Comparison of ENCODE assay signal across 1 cellular context in genomic region chr7:107025449-107026103, GRCh38.
TF ChIP-seq lines count a peak whose summit lies in the region.

No MANE protein-coding gene starts in this region.

TF ChIP-seq in K562, 482 proteins besides CTCF, POLR2A, EP300 and RAD21 (continued from another document and continues in another):
- TF ChIP-seq ZBTB40 (IDR thresholded peaks at IDR 0.05) (0 out of 2 replicates have a peak, but pooled peaks have one; percentile 56), ZBTB40 (CRISPR knock-in tag; IDR thresholded peaks at IDR 0.05) (no peak), ATF2 (CRISPR knock-in tag; IDR thresholded peaks at IDR 0.05) (no peak), CBX5 (IDR thresholded peaks at IDR 0.05; ENCODE audit: borderline replicate concordance, low read depth) (no peak), ZNF507 (tag; conservative IDR thresholded peaks at IDR 0.05) (no peak), YY1 (IDR thresholded peaks at IDR 0.05; ENCODE audit: borderline replicate concordance in 1 of 3, control insufficient read depth in 1 of 3, extremely low read depth in 1 of 3, insufficient read depth in 3 of 3, insufficient read length in 1 of 3, insufficient replicate concordance in 2 of 3, low read depth in 1 of 3, low read length in 2 of 3) (no peak), ARID3A (IDR thresholded peaks at IDR 0.05; ENCODE audit: borderline replicate concordance, low read depth, low read length) (peak; percentile 78), AFF4 (CRISPR knock-in tag; IDR thresholded peaks at IDR 0.05) (no peak), SMARCB1 (IDR thresholded peaks at IDR 0.05; ENCODE audit: insufficient read length, low read depth) (peak; percentile 70), HDAC6 (IDR thresholded peaks at IDR 0.05; ENCODE audit: low read depth, low read length) (no peak), ZNF398 (CRISPR knock-in tag; IDR thresholded peaks at IDR 0.05) (no peak), ZC3H11A (IDR thresholded peaks at IDR 0.05; ENCODE audit: low read depth, low read length) (no peak), ARID1B (IDR thresholded peaks at IDR 0.05) (peak; percentile 88), KDM1A (IDR thresholded peaks at IDR 0.05) (peak; percentile 68 to 79), TBP (optimal IDR thresholded peaks at IDR 0.05; ENCODE audit: low read depth, low read length) (no peak), ZNF436 (CRISPR knock-in tag; IDR thresholded peaks at IDR 0.05) (no peak), CEBPB (tag; IDR thresholded peaks at IDR 0.05) (peak; percentile 85), ZNF609 (CRISPR knock-in tag; IDR thresholded peaks at IDR 0.05; ENCODE audit: borderline replicate concordance) (no peak), HOXB6 (CRISPR knock-in tag; IDR thresholded peaks at IDR 0.05; ENCODE audit: borderline replicate concordance) (0 out of 2 replicates have a peak, but pooled peaks have one; percentile 35), AFF1 (IDR thresholded peaks at IDR 0.05; ENCODE audit: low read depth in 1 of 2, partially characterized antibody in 2 of 2) (peak in 1 of 2 experiments; percentile 18), GABPB1 (CRISPR knock-in tag; IDR thresholded peaks at IDR 0.05) (no peak), HDGF (IDR thresholded peaks at IDR 0.05) (peak; percentile 80; the same call in 1 of the 2 replicates), XRCC3 (IDR thresholded peaks at IDR 0.05) (no peak), MCM5 (IDR thresholded peaks at IDR 0.05; ENCODE audit: low read depth) (no peak)
